Comparison of ENCODE assay signal across 16 cellular contexts in genomic region chr9:78860806-78861475, GRCh38.
DNase-seq lines count a peak whose midpoint lies in the region; ATAC-seq, FAIRE-seq and TF ChIP-seq lines count a peak whose summit lies in the region.
"Had no signal": no experiment of that assay in that cellular context is flagged by ENCODE, and none has a peak within 500 bp of the region (broad histone marks: within the 10 kb centered on the region; RNA-seq: fewer than 3 reads in every experiment).

No MANE protein-coding gene starts in this region.

- no peaks in the 10 kb centered on the region for H3K9me2 ChIP-seq in Loucy (replicated peaks; ENCODE audit: low read depth, low read length)

- H3K36me3 ChIP-seq in Loucy (ENCODE audit: insufficient read depth, low read length) = no peaks in the 10 kb centered on the region
- H3K36me3 ChIP-seq in bronchial epithelial cell (ENCODE audit: control insufficient read depth, insufficient read depth, low read length) = no peaks in the 10 kb centered on the region

- no peaks in the 10 kb centered on the region for H3K27me3 ChIP-seq in Loucy (ENCODE audit: insufficient read depth, low read length, poor library complexity, severe bottlenecking)
- H3K27me3 ChIP-seq in bronchial epithelial cell (ENCODE audit: control insufficient read depth, insufficient read depth, low read length) = no peaks in the 10 kb centered on the region

- no peak for FAIRE-seq in bronchial epithelial cell (lab: Jason Lieb, UNC)

- no peak for ATAC-seq in activated CD4-positive, alpha-beta T cell treated with anti-CD3 and anti-CD28 coated beads for 36 hours

- DNase-seq in GM03348 (ENCODE audit: low spot score) (peak; percentile 62), bronchial epithelial cell (ENCODE audit: low read depth) (peak; percentile 89), kidney tubule cell (ENCODE audit: low spot score) (peak; percentile 65), chondrocyte (ENCODE audit: low spot score) (no peak)
- DNase-seq in activated CD4-positive, alpha-beta T cell treated with anti-CD3 and anti-CD28 coated beads, Interleukin-2, amount 50 U/mL, for 4 hours = no peak
- no peak for DNase-seq in activated T-cell treated with anti-CD3 and anti-CD28 coated beads, Interleukin-2, amount 50 U/mL, for 24 hours
- DNase-seq in activated CD4-positive, alpha-beta T cell treated with anti-CD3 and anti-CD28 coated beads for 36 hours = no peak
- DNase-seq: activated gamma-delta T cell; Calu3; NCI-H1105 treated with DMSO at 0.1 percent for 48 hours; NCI-H526; stimulated activated CD4-positive, alpha-beta T cell treated with anti-CD3 and anti-CD28 coated beads, Interleukin-2, amount 100 ng/mL, for 48 hours; stimulated activated naive CD4-positive, alpha-beta T cell treated with Interleukin-2 at 50 U/mL for 16 hours had no signal

- intact Hi-C loops in activated CD4-positive, alpha-beta T cell treated with anti-CD3 and anti-CD28 coated beads for 36 hours (cut with DNase I, micrococcal nuclease) = no loop called here

- no peaks in the 10 kb centered on the region for H3K9me3 Mint-ChIP-seq in activated T-cell treated with anti-CD3 and anti-CD28 coated beads, Interleukin-2, amount 50 U/mL, for 24 hours
- H3K9me3 Mint-ChIP-seq in activated CD4-positive, alpha-beta T cell treated with anti-CD3 and anti-CD28 coated beads for 36 hours (ENCODE audit: low read depth) = no peaks in the 10 kb centered on the region
- no peaks in the 10 kb centered on the region for H3K9me3 Mint-ChIP-seq in chondrocyte (ENCODE audit: low read depth)

- TF ChIP-seq CTCF in Loucy (conservative IDR thresholded peaks at IDR 0.05; ENCODE audit: low read length) (peak; percentile 57), bronchial epithelial cell (IDR thresholded peaks at IDR 0.05; ENCODE audit: insufficient read depth, low read length, severe bottlenecking) (no peak), chondrocyte (IDR thresholded peaks at IDR 0.05) (no peak)

- no peaks in the 10 kb centered on the region for H3K27me3 Mint-ChIP-seq in activated T-cell treated with anti-CD3 and anti-CD28 coated beads, Interleukin-2, amount 50 U/mL, for 24 hours
- H3K27me3 Mint-ChIP-seq in activated CD4-positive, alpha-beta T cell treated with anti-CD3 and anti-CD28 coated beads for 36 hours = no peaks in the 10 kb centered on the region
- H3K27me3 Mint-ChIP-seq in chondrocyte (ENCODE audit: low read depth) = no peaks in the 10 kb centered on the region

- H2AFZ ChIP-seq in Loucy (ENCODE audit: low read length) = 0 out of 2 replicates have a peak overlapping the region, but pooled peaks have one; percentile 36
- H2AFZ ChIP-seq: parathyroid adenoma had no signal

- no peak overlapping the region for H3K27ac Mint-ChIP-seq in activated T-cell treated with anti-CD3 and anti-CD28 coated beads, Interleukin-2, amount 50 U/mL, for 24 hours
- no peak overlapping the region for H3K27ac Mint-ChIP-seq in activated CD4-positive, alpha-beta T cell treated with anti-CD3 and anti-CD28 coated beads for 36 hours
- no peak overlapping the region for H3K27ac Mint-ChIP-seq in chondrocyte (ENCODE audit: unreplicated experiment)

- no peaks in the 10 kb centered on the region for H3K36me3 Mint-ChIP-seq in activated T-cell treated with anti-CD3 and anti-CD28 coated beads, Interleukin-2, amount 50 U/mL, for 24 hours (ENCODE audit: low read depth)
- no peaks in the 10 kb centered on the region for H3K36me3 Mint-ChIP-seq in activated CD4-positive, alpha-beta T cell treated with anti-CD3 and anti-CD28 coated beads for 36 hours (ENCODE audit: low read depth)
- no peaks in the 10 kb centered on the region for H3K36me3 Mint-ChIP-seq in chondrocyte (ENCODE audit: low read depth)

- H3K9me3 ChIP-seq in Loucy (ENCODE audit: insufficient read depth, low read depth, low read length) = no peaks in the 10 kb centered on the region

- H3K4me2 ChIP-seq in Loucy (ENCODE audit: low read depth, low read length, poor library complexity, severe bottlenecking) = no peak overlapping the region

- H3K4me3 ChIP-seq in Loucy (ENCODE audit: low read length, poor library complexity, severe bottlenecking) (no peak overlapping the region), bronchial epithelial cell (ENCODE audit: low read depth, low read length) (no peak overlapping the region)
- H3K4me3 ChIP-seq: coronary artery had no signal

- CTCF ChIA-PET in activated CD4-positive, alpha-beta T cell treated with anti-CD3 and anti-CD28 coated beads for 36 hours (lab: Charles Lee) = no interaction called here

- H3F3A ChIP-seq in Loucy (ENCODE audit: low read depth) = no peaks in the 10 kb centered on the region

- no peak overlapping the region for H3K9ac ChIP-seq in Loucy (ENCODE audit: low read depth, low read length, poor library complexity, severe bottlenecking)
- H3K9ac ChIP-seq: parathyroid adenoma had no signal

- H3K4me1 Mint-ChIP-seq in activated T-cell treated with anti-CD3 and anti-CD28 coated beads, Interleukin-2, amount 50 U/mL, for 24 hours (ENCODE audit: low read depth) = no peaks in the 10 kb centered on the region
- H3K4me1 Mint-ChIP-seq in activated CD4-positive, alpha-beta T cell treated with anti-CD3 and anti-CD28 coated beads for 36 hours = no peaks in the 10 kb centered on the region
- peaks cover 31% of the 10 kb centered on the region for H3K4me1 Mint-ChIP-seq in chondrocyte (ENCODE audit: low read depth)

- POLR2A ChIA-PET in activated CD4-positive, alpha-beta T cell treated with anti-CD3 and anti-CD28 coated beads for 36 hours (lab: Charles Lee) = no interaction called here

- H3K79me2 ChIP-seq in Loucy (ENCODE audit: insufficient read depth, low read length) = no peaks in the 10 kb centered on the region
- H3K79me2 ChIP-seq: parathyroid adenoma had no signal

- H4K20me1 ChIP-seq in Loucy (ENCODE audit: insufficient read depth, low read length, poor library complexity, severe bottlenecking) = no peaks in the 10 kb centered on the region

- H3K4me3 Mint-ChIP-seq in activated T-cell treated with anti-CD3 and anti-CD28 coated beads, Interleukin-2, amount 50 U/mL, for 24 hours = no peak overlapping the region
- H3K4me3 Mint-ChIP-seq in activated CD4-positive, alpha-beta T cell treated with anti-CD3 and anti-CD28 coated beads for 36 hours = no peak overlapping the region
- no peak overlapping the region for H3K4me3 Mint-ChIP-seq in chondrocyte (ENCODE audit: unreplicated experiment)

- H3K4me1 ChIP-seq in Loucy (ENCODE audit: insufficient read depth, low read length, poor library complexity, severe bottlenecking) = no peaks in the 10 kb centered on the region
- H3K4me1 ChIP-seq: parathyroid adenoma had no signal

Comparison
In these comparisons a context has a peak if more than half of its experiments do, and no peak if none do; other contexts are left out.
1. DNase-seq: peak in GM03348 (single experiment), bronchial epithelial cell (single experiment) and kidney tubule cell (single experiment); none in activated CD4-positive, alpha-beta T cell treated with anti-CD3 and anti-CD28 coated beads, Interleukin-2, amount 50 U/mL, for 4 hours (0 of 2), activated T-cell treated with anti-CD3 and anti-CD28 coated beads, Interleukin-2, amount 50 U/mL, for 24 hours (single experiment), activated CD4-positive, alpha-beta T cell treated with anti-CD3 and anti-CD28 coated beads for 36 hours (single experiment) and chondrocyte (single experiment).